In genomic region chr10:123166618-123167017, GRCh38 we compare ENCODE assay signal across 40 cellular contexts. TPM values are rescaled to one million over a fixed set of nuclear protein-coding genes. Genes with fewer than 3 reads are reported as not detected.
"Had no signal": no experiment of that assay in that cellular context is flagged by ENCODE, and none has a peak within 500 bp of the region (broad histone marks: within the 10 kb centered on the region; RNA-seq: fewer than 3 reads in every experiment).

No MANE protein-coding gene starts in this region.

- H3K4me1 ChIP-seq: body of pancreas, heart left ventricle, pancreas, prostate gland had no signal

- H3K9me3 Mint-ChIP-seq: activated CD4-positive, alpha-beta T cell treated with anti-CD3 and anti-CD28 coated beads, Interleukin-2, amount 10 ng/mL, durations not matched to agents 7 days and 5 days; activated naive CD8-positive, alpha-beta T cell treated with anti-CD3 and anti-CD28 coated beads for 36 hours; immature natural killer cell; memory B cell; naive thymus-derived CD4-positive, alpha-beta T cell; stimulated activated memory B cell treated with anti-CD40 and anti-IgM and Interleukin-4, amounts not matched to agents 10 μg/mL and 1 μg/mL and 100 μg/mL, for 72 hours; stimulated activated naive CD8-positive, alpha-beta T cell treated with anti-CD3 and anti-CD28 coated beads, Interleukin-15, amount 100 ng/mL, for 72 hours; type B pancreatic cell had no signal

- H3K27ac Mint-ChIP-seq: activated CD4-positive, alpha-beta T cell treated with anti-CD3 and anti-CD28 coated beads, Interleukin-2, amount 10 ng/mL, durations not matched to agents 7 days and 5 days; stimulated activated memory B cell treated with anti-CD40 and anti-IgM and Interleukin-4, amounts not matched to agents 10 μg/mL and 1 μg/mL and 100 μg/mL, for 72 hours; type B pancreatic cell had no signal

- H3K4me3 ChIP-seq: adrenal gland, body of pancreas, coronary artery, dorsolateral prefrontal cortex, heart left ventricle, pancreas, prostate gland, skin epidermis had no signal

- H3K27me3 Mint-ChIP-seq: activated CD4-positive, alpha-beta T cell treated with anti-CD3 and anti-CD28 coated beads, Interleukin-2, amount 10 ng/mL, durations not matched to agents 7 days and 5 days; activated naive CD8-positive, alpha-beta T cell treated with anti-CD3 and anti-CD28 coated beads for 36 hours; memory B cell; naive thymus-derived CD4-positive, alpha-beta T cell; stimulated activated memory B cell treated with anti-CD40 and anti-IgM and Interleukin-4, amounts not matched to agents 10 μg/mL and 1 μg/mL and 100 μg/mL, for 72 hours; stimulated activated naive CD8-positive, alpha-beta T cell treated with anti-CD3 and anti-CD28 coated beads, Interleukin-15, amount 100 ng/mL, for 72 hours; type B pancreatic cell had no signal

- H3K27me3 ChIP-seq: adrenal gland, body of pancreas, dorsolateral prefrontal cortex, heart left ventricle, pancreas had no signal

- H3K27ac ChIP-seq: adrenal gland, body of pancreas, coronary artery, dorsolateral prefrontal cortex, heart left ventricle, pancreas, prostate gland, skin epidermis, VCaP had no signal

- ATAC-seq: activated CD4-positive, CD25-positive, alpha-beta regulatory T cell treated with anti-CD3 and anti-CD28 coated beads, Interleukin-2, amount 50 U/mL, for 24 hours; body of pancreas; esophagus mucosa; heart left ventricle; naive thymus-derived CD4-positive, alpha-beta T cell; pancreas; sciatic nerve; stimulated activated memory B cell treated with anti-CD40 and anti-IgM and Interleukin-4, amounts not matched to agents 10 μg/mL and 1 μg/mL and 100 μg/mL, for 72 hours; stimulated activated naive CD8-positive, alpha-beta T cell treated with anti-CD3 and anti-CD28 coated beads, Interleukin-15, amount 100 ng/mL, for 72 hours had no signal

- DNase-seq: activated CD4-positive, alpha-beta T cell treated with anti-CD3 and anti-CD28 coated beads, Interleukin-2, amount 10 ng/mL, durations not matched to agents 7 days and 5 days; activated CD8-positive, alpha-beta memory T cell treated with anti-CD3 and anti-CD28 coated beads for 24 hours; activated effector memory CD4-positive, alpha-beta T cell treated with Interleukin-2 at 50 U/mL for 16 hours; activated naive CD4-positive, alpha-beta T cell treated with Interleukin-2 at 50 U/mL for 16 hours; activated naive CD8-positive, alpha-beta T cell treated with anti-CD3 and anti-CD28 coated beads for 36 hours; adrenal gland; aorta; body of pancreas; cerebellar nuclear complex; dorsolateral prefrontal cortex; effector memory CD4-positive, alpha-beta T cell; foreskin fibroblast; heart left ventricle; hypothalamus; immature natural killer cell; kidney; midbrain; naive thymus-derived CD4-positive, alpha-beta T cell; pancreas; retina; stimulated activated CD4-positive, alpha-beta T cell treated with anti-CD3 and anti-CD28 coated beads, Interleukin-1b, Interleukin-23, amount 100 ng/mL, for 48 hours; stimulated activated CD4-positive, alpha-beta T cell treated with anti-CD3 and anti-CD28 coated beads, Interleukin-4, amount 100 ng/mL, for 4 hours; stimulated activated CD8-positive, alpha-beta memory T cell treated with anti-CD3 and anti-CD28 coated beads, Interleukin-4, amount 100 ng/mL, for 48 hours; stimulated activated naive CD8-positive, alpha-beta T cell treated with anti-CD3 and anti-CD28 coated beads, Interleukin-15, amount 100 ng/mL, for 72 hours; substantia nigra; T-helper 1 cell had no signal

- H3K4me3 Mint-ChIP-seq: activated CD4-positive, alpha-beta T cell treated with anti-CD3 and anti-CD28 coated beads, Interleukin-2, amount 10 ng/mL, durations not matched to agents 7 days and 5 days; activated naive CD8-positive, alpha-beta T cell treated with anti-CD3 and anti-CD28 coated beads for 36 hours; immature natural killer cell; memory B cell; stimulated activated memory B cell treated with anti-CD40 and anti-IgM and Interleukin-4, amounts not matched to agents 10 μg/mL and 1 μg/mL and 100 μg/mL, for 72 hours; stimulated activated naive CD8-positive, alpha-beta T cell treated with anti-CD3 and anti-CD28 coated beads, Interleukin-15, amount 100 ng/mL, for 72 hours; type B pancreatic cell had no signal

- H3K9me3 ChIP-seq: adrenal gland, body of pancreas, heart left ventricle, pancreas, prostate gland had no signal

- FAIRE-seq: endothelial cell of umbilical vein, kidney, pancreas had no signal

RNA-seq across cellular contexts. Expression of gene HMX2, which starts 18.7 kb away (rescaled TPM):
- total RNA-seq: activated CD4-positive, alpha-beta T cell treated with anti-CD3 and anti-CD28 coated beads, Interleukin-2, amount 10 ng/mL, durations not matched to agents 7 days and 5 days; adrenal gland; aorta; body of pancreas; dorsolateral prefrontal cortex; endothelial cell of umbilical vein; esophagus mucosa; heart left ventricle; lower leg skin; naive thymus-derived CD4-positive, alpha-beta T cell; sciatic nerve had no signal
- polyA plus RNA-seq: adrenal gland, aorta, endothelial cell of umbilical vein, heart left ventricle, immature natural killer cell, neural cell had no signal

RNA-seq across cellular contexts. Expression of gene HMX3, which starts 30.8 kb away (rescaled TPM):
- total RNA-seq: activated CD4-positive, alpha-beta T cell treated with anti-CD3 and anti-CD28 coated beads, Interleukin-2, amount 10 ng/mL, durations not matched to agents 7 days and 5 days; aorta; body of pancreas; dorsolateral prefrontal cortex; endothelial cell of umbilical vein; esophagus mucosa; kidney; lower leg skin; naive thymus-derived CD4-positive, alpha-beta T cell; prostate gland; sciatic nerve had no signal
- polyA plus RNA-seq: adrenal gland; aorta; endothelial cell of umbilical vein; heart left ventricle; immature natural killer cell; naive thymus-derived CD4-positive, alpha-beta T cell; neural cell; thymus had no signal
